ENCODE assay signal across 5 cellular contexts in genomic region chr12:22289250-22289649, GRCh38. TPM values are rescaled to one million over a fixed set of nuclear protein-coding genes. Genes with fewer than 3 reads are reported as not detected.
"Had no signal": no experiment of that assay in that cellular context is flagged by ENCODE, and none has a peak within 500 bp of the region (broad histone marks: within the 10 kb centered on the region; RNA-seq: fewer than 3 reads in every experiment).

No MANE protein-coding gene starts in this region.

- DNase-seq: H9, HCEC 1CT had no signal

- H3K4me3 Mint-ChIP-seq: GM23338, H9, IgD-negative memory B cell had no signal

- ATAC-seq: HepG2 had no signal

- H3K9me3 Mint-ChIP-seq: H9 had no signal

- H3K27ac Mint-ChIP-seq: GM23338, H9, IgD-negative memory B cell had no signal

- H3K4me1 Mint-ChIP-seq: IgD-negative memory B cell had no signal

RNA-seq across cellular contexts. Expression of gene ST8SIA1, which starts 45.3 kb away (rescaled TPM):
- total RNA-seq: H9, HepG2 had no signal
